Comparison of ENCODE assay signal across 1 cellular context in genomic region chr5:79474416-79475173, GRCh38.
TF ChIP-seq lines count a peak whose summit lies in the region.

No MANE protein-coding gene starts in this region.

TF ChIP-seq in WTC11, 78 proteins besides CTCF, POLR2A, EP300 and RAD21 (continued from another document):
- TF ChIP-seq ATF6 (CRISPR knock-in tag; IDR thresholded peaks at IDR 0.05), result no peak
- no peak for TF ChIP-seq CBFB (CRISPR knock-in tag; IDR thresholded peaks at IDR 0.05; ENCODE audit: low read depth)
- TF ChIP-seq ZNF232 (CRISPR knock-in tag; IDR thresholded peaks at IDR 0.05), result no peak
- TF ChIP-seq PREB (CRISPR knock-in tag; IDR thresholded peaks at IDR 0.05; ENCODE audit: borderline replicate concordance), result no peak
- TF ChIP-seq NFATC4 (CRISPR knock-in tag; IDR thresholded peaks at IDR 0.05), result no peak
- no peak for TF ChIP-seq FOXP1 (CRISPR knock-in tag; IDR thresholded peaks at IDR 0.05; ENCODE audit: borderline replicate concordance)
TF ChIP-seq in WTC11: peak in this region for 0.
